8 cellular contexts compared by ENCODE assay signal in the genomic region with DNA sequence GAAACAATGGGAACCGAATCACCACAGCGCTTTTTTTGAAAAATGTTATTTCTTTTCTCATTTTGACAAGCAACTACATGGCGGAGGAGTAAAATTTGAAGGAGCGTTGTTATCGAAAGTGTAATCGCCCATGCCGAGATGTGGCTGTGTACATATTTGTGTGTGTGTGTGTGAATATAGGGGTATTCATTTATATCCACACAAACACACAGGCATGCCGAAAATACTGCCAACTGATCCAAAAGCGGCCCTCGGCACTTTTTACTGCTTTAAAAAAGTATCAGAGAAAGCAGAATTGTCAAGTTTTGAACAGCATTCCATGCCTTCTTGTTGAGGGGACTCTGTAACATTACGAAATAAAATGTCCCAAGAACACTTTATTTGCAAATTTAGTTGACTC. TPM values are rescaled to one million over a fixed set of nuclear protein-coding genes. Genes with fewer than 3 reads are reported as not detected.
DNase-seq lines count a peak whose midpoint lies in the region; ATAC-seq, FAIRE-seq and TF ChIP-seq lines count a peak whose summit lies in the region.

No MANE protein-coding gene starts in this region.

- H3K27ac Mint-ChIP-seq in activated T-cell treated with anti-CD3 and anti-CD28 coated beads, Interleukin-2, amount 50 U/mL, for 24 hours, result no peak overlapping the region

- H3K9me3 Mint-ChIP-seq in activated T-cell treated with anti-CD3 and anti-CD28 coated beads, Interleukin-2, amount 50 U/mL, for 24 hours, result no peaks in the 10 kb centered on the region

- peaks cover 18% of the 10 kb centered on the region for H3K4me1 Mint-ChIP-seq in activated T-cell treated with anti-CD3 and anti-CD28 coated beads, Interleukin-2, amount 50 U/mL, for 24 hours (ENCODE audit: low read depth)

- no peaks in the 10 kb centered on the region for H3K27me3 ChIP-seq in ascending aorta
- no peaks in the 10 kb centered on the region for H3K27me3 ChIP-seq in right lobe of liver
- no peaks in the 10 kb centered on the region for H3K27me3 ChIP-seq in thyroid gland

- H3K36me3 ChIP-seq in ascending aorta (no peaks in the 10 kb centered on the region), right lobe of liver (no peaks in the 10 kb centered on the region), thyroid gland (no peaks in the 10 kb centered on the region)

- H3K27ac ChIP-seq in ascending aorta (peak overlapping the region; percentile 79 to 84), right lobe of liver (peak overlapping the region; percentile 30 to 53 (median 34)), thyroid gland (peak overlapping the region; percentile 79 to 94 (median 89))

- TF ChIP-seq POLR2A in right lobe of liver (IDR thresholded peaks at IDR 0.05), result no peak
- TF ChIP-seq POLR2A in thyroid gland (IDR thresholded peaks at IDR 0.05), result no peak
- no peak for TF ChIP-seq POLR2A in GM12891 (IDR thresholded peaks at IDR 0.05; ENCODE audit: low read depth, low read length)

- H3K27me3 Mint-ChIP-seq in activated T-cell treated with anti-CD3 and anti-CD28 coated beads, Interleukin-2, amount 50 U/mL, for 24 hours, result peaks cover 38% of the 10 kb centered on the region

- intact Hi-C loops in ascending aorta (cut with DNase I), result no loop called here
- intact Hi-C loops in right lobe of liver (cut with DNase I), result no loop called here
- intact Hi-C loops in thyroid gland (cut with DNase I), result no loop called here

- no peak for DNase-seq in activated T-cell treated with anti-CD3 and anti-CD28 coated beads, Interleukin-2, amount 50 U/mL, for 24 hours
- DNase-seq in activated T-cell treated with anti-CD3 and anti-CD28 coated beads, Interleukin-2, amount 50 U/mL, for 1 hour, result no peak
- no peak for DNase-seq in ascending aorta (ENCODE audit: low spot score in 2 of 2)
- DNase-seq in right lobe of liver, result no peak
- DNase-seq in thyroid gland, result peak in 1 of 2 donors; percentile 14
- no peak for DNase-seq in stimulated activated CD4-positive, alpha-beta T cell treated with anti-CD3 and anti-CD28 coated beads, Interleukin-12 subunit alpha, Interleukin-12 subunit beta, amount 100 ng/mL, for 4 hours
- no peak for DNase-seq in GM12891 (ENCODE audit: insufficient read length, low spot score)
- no peak for DNase-seq in activated gamma-delta T cell (lab: John Stamatoyannopoulos, UW)

- H3K9me3 ChIP-seq in ascending aorta, result no peaks in the 10 kb centered on the region
- no peaks in the 10 kb centered on the region for H3K9me3 ChIP-seq in right lobe of liver
- H3K9me3 ChIP-seq in thyroid gland, result no peaks in the 10 kb centered on the region

- H3K4me3 ChIP-seq in ascending aorta (peak overlapping the region; percentile 69 to 82), right lobe of liver (peak overlapping the region; percentile 32 to 67 (median 52)), thyroid gland (replicated peaks in 1 of 3) (peak overlapping the region; percentile 32 to 85 (median 70))

- TF ChIP-seq CTCF in ascending aorta (IDR thresholded peaks at IDR 0.05), result no peak
- no peak for TF ChIP-seq CTCF in right lobe of liver (IDR thresholded peaks at IDR 0.05)
- TF ChIP-seq CTCF in thyroid gland (IDR thresholded peaks at IDR 0.05), result no peak

- FAIRE-seq in GM12891 (lab: Jason Lieb, UNC), result no peak

- peak overlapping the region; percentile 72 for H3K4me3 Mint-ChIP-seq in activated T-cell treated with anti-CD3 and anti-CD28 coated beads, Interleukin-2, amount 50 U/mL, for 24 hours

- no peaks in the 10 kb centered on the region for H3K36me3 Mint-ChIP-seq in activated T-cell treated with anti-CD3 and anti-CD28 coated beads, Interleukin-2, amount 50 U/mL, for 24 hours (ENCODE audit: low read depth)

- H3K4me1 ChIP-seq in ascending aorta (no peaks in the 10 kb centered on the region), right lobe of liver (peaks cover 0 to 22% (median 0%) of the 10 kb centered on the region in 4 donors), thyroid gland (peaks cover 7 to 13% of the 10 kb centered on the region in 2 donors)

- ATAC-seq in right lobe of liver, result no peak

- under 1% methylated on average over 11 of the region's 11 CpGs for WGBS in right lobe of liver (ENCODE audit: insufficient coverage, low coverage, low lambda C conversion rate, missing lambda C conversion rate)
- WGBS in thyroid gland, 2 donors, result 0 to 2% methylated on average over 11 of the region's 11 CpGs

TF ChIP-seq in GM12891, 5 proteins besides CTCF, POLR2A, EP300 and RAD21:
- no peak for TF ChIP-seq PAX5 (IDR thresholded peaks at IDR 0.05; ENCODE audit: insufficient read depth, low read length, severe bottlenecking)
- TF ChIP-seq TAF1 (IDR thresholded peaks at IDR 0.05; ENCODE audit: low read depth, low read length), result no peak
- TF ChIP-seq POU2F2 (IDR thresholded peaks at IDR 0.05; ENCODE audit: low read depth, low read length), result no peak
- no peak for TF ChIP-seq POLR2AphosphoS5 (IDR thresholded peaks at IDR 0.05; ENCODE audit: low read depth, low read length)
- no peak for TF ChIP-seq SPI1 (IDR thresholded peaks at IDR 0.05; ENCODE audit: low read depth, low read length)

RNA-seq across cellular contexts. Expression of gene PBX1, which starts 1.1 kb away (rescaled TPM):
- total RNA-seq in ascending aorta, result 37.4 TPM
- total RNA-seq in right lobe of liver, result 1 to 10 TPM; 3.1 to 7.9 (median 6.9) TPM
- 100 to 1,000 TPM in 2 of 4 donors, 10 to 100 TPM in 2; 79.0 to 159 (median 102) TPM for total RNA-seq in thyroid gland
- polyA plus RNA-seq in GM12891 (2012; ENCODE audit: low read depth, missing spikeins), result 0.05 TPM

Comparison
In these comparisons a context has a peak if more than half of its experiments do, and no peak if none do; other contexts are left out.
1. H3K27ac ChIP-seq: peak in every context shown above with its lines; median percentile 89 in thyroid gland; 82 in ascending aorta; 34 in right lobe of liver.